Comparison of ENCODE assay signal across 20 cellular contexts in the genomic region with DNA sequence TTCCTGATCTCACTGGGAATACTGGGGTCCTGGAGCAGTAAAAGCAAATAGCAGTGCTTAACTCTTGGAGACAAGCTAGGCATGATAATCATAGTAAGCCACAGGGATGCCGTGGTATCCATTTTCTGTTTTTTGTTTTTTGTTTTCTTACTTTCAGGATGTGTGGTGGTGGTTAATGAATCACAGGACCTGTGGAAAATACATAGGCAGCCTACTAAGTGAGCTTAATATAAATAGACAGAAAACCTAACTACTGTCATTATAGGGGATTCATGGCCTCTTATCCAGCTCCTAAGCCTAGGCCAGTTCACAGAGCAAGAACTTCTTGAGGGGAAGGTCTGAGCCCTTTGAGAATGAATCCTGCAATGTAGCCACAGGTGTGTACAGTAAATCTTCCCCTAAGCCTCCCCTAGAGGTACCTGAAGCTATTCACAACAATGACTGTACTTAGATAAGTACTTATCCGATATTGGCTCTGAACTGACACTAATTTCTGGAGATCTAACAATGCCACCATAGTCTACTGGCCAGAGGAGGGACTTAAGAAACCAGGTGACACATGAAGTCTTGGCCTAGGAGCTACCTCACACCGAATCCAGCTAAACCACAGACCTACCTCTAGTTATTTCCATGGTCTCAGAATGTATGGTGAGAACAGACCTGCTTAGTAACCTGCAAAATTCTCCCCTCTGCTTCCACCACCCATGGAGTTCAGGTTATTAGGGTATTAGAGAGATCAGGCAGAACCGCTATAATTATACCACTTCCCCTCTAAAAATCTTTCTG.
"Had no signal": no experiment of that assay in that cellular context is flagged by ENCODE, and none has a peak within 500 bp of the region (broad histone marks: within the 10 kb centered on the region; RNA-seq: fewer than 3 reads in every experiment).

No MANE protein-coding gene starts in this region.

- H3K9me3 ChIP-seq: ascending aorta, body of pancreas, MG63, Peyer's patch, SJCRH30, SK-N-SH had no signal

- H3K27me3 Mint-ChIP-seq: activated CD4-positive, alpha-beta memory T cell treated with anti-CD3 and anti-CD28 coated beads, Interleukin-2, amount 10 ng/mL, durations not matched to agents 7 days and 5 days had no signal

- H3K9me3 Mint-ChIP-seq: activated CD4-positive, alpha-beta memory T cell treated with anti-CD3 and anti-CD28 coated beads, Interleukin-2, amount 10 ng/mL, durations not matched to agents 7 days and 5 days; activated naive CD4-positive, alpha-beta T cell treated with anti-CD3 and anti-CD28 coated beads, Interleukin-2, amount 10 ng/mL, durations not matched to agents 7 days and 5 days had no signal

- H3K36me3 ChIP-seq: ascending aorta, MG63, Peyer's patch, SJCRH30 had no signal

- H3K4me1 ChIP-seq: ascending aorta, body of pancreas, Peyer's patch, SJCRH30 had no signal

- H3K27ac Mint-ChIP-seq: activated CD4-positive, alpha-beta memory T cell treated with anti-CD3 and anti-CD28 coated beads, Interleukin-2, amount 10 ng/mL, durations not matched to agents 7 days and 5 days; activated naive CD4-positive, alpha-beta T cell treated with anti-CD3 and anti-CD28 coated beads, Interleukin-2, amount 10 ng/mL, durations not matched to agents 7 days and 5 days had no signal

- H3K27me3 ChIP-seq: ascending aorta, body of pancreas, Peyer's patch, SJCRH30 had no signal

- DNase-seq: activated CD4-positive, alpha-beta memory T cell treated with anti-CD3 and anti-CD28 coated beads, Interleukin-2, amount 10 ng/mL, durations not matched to agents 7 days and 5 days; activated CD4-positive, alpha-beta T cell treated with anti-CD3 and anti-CD28 coated beads, Interleukin-2, amount 50 U/mL, for 1 hour; activated CD4-positive, CD25-positive, alpha-beta regulatory T cell; activated gamma-delta T cell; activated naive CD4-positive, alpha-beta T cell treated with anti-CD3 and anti-CD28 coated beads, Interleukin-2, amount 10 ng/mL, durations not matched to agents 7 days and 5 days; amniotic stem cell; body of pancreas; central memory CD4-positive, alpha-beta T cell; MG63; NCI-H1105; NCI-H1436; NCI-H1694 treated with DMSO at 0.1 percent for 48 hours; NCI-H446; Peyer's patch; Right ventricle myocardium superior; SJCRH30; SK-N-SH; T-helper 1 cell had no signal

- H3K4me3 ChIP-seq: ascending aorta, body of pancreas, coronary artery, MG63, Peyer's patch, SJCRH30 had no signal

- H3K36me3 Mint-ChIP-seq: activated naive CD4-positive, alpha-beta T cell treated with anti-CD3 and anti-CD28 coated beads, Interleukin-2, amount 10 ng/mL, durations not matched to agents 7 days and 5 days had no signal

- ATAC-seq: body of pancreas had no signal

- H3K4me3 Mint-ChIP-seq: activated CD4-positive, alpha-beta memory T cell treated with anti-CD3 and anti-CD28 coated beads, Interleukin-2, amount 10 ng/mL, durations not matched to agents 7 days and 5 days; activated naive CD4-positive, alpha-beta T cell treated with anti-CD3 and anti-CD28 coated beads, Interleukin-2, amount 10 ng/mL, durations not matched to agents 7 days and 5 days had no signal
